Comparison of ENCODE assay signal across 1 cellular context in genomic region chr10:49183596-49184542, GRCh38.
TF ChIP-seq lines count a peak whose summit lies in the region.

No MANE protein-coding gene starts in this region.

TF ChIP-seq in K562, 482 proteins besides CTCF, POLR2A, EP300 and RAD21 (continued from another document and continues in another):
- TF ChIP-seq AFF4 (CRISPR knock-in tag; IDR thresholded peaks at IDR 0.05) (no peak), RERE (CRISPR knock-in tag; IDR thresholded peaks at IDR 0.05; ENCODE audit: borderline replicate concordance) (no peak), MYNN (IDR thresholded peaks at IDR 0.05) (peak; percentile 76), MYNN (CRISPR knock-in tag; IDR thresholded peaks at IDR 0.05) (no peak), KLF6 (CRISPR knock-in tag; IDR thresholded peaks at IDR 0.05; ENCODE audit: borderline replicate concordance) (peak; percentile 47; the same call in 1 of the 2 replicates), ARID4B (CRISPR knock-in tag; IDR thresholded peaks at IDR 0.05) (no peak), NEUROD1 (IDR thresholded peaks at IDR 0.05; ENCODE audit: borderline replicate concordance, low read depth, low read length, partially characterized antibody) (peak; percentile 64), ILK (tag; IDR thresholded peaks at IDR 0.05; ENCODE audit: borderline replicate concordance, low read depth) (peak; percentile 55; the same call in 1 of the 2 replicates), RBM17 (IDR thresholded peaks at IDR 0.05; ENCODE audit: borderline replicate concordance, low read depth, low read length) (no peak), MBD2 (IDR thresholded peaks at IDR 0.05; ENCODE audit: borderline replicate concordance, low read depth) (peak; percentile 51; the same call in 1 of the 2 replicates), ETV6 (IDR thresholded peaks at IDR 0.05; ENCODE audit: borderline replicate concordance in 1 of 2, low read depth in 2 of 2, low read length in 1 of 2) (peak; percentile 96 to 99), ETV6 (CRISPR knock-in tag; IDR thresholded peaks at IDR 0.05; ENCODE audit: borderline replicate concordance) (no peak), BHLHE40 (IDR thresholded peaks at IDR 0.05; ENCODE audit: low read length) (0 out of 2 replicates have a peak, but pooled peaks have one; percentile 35), ZHX1 (conservative IDR thresholded peaks at IDR 0.05; ENCODE audit: low read length) (no peak), ZNF384 (IDR thresholded peaks at IDR 0.05; ENCODE audit: low read depth, low read length) (peak; percentile 82), ZBTB12 (CRISPR knock-in tag; IDR thresholded peaks at IDR 0.05) (peak; percentile 22; the same call in 1 of the 2 replicates), ATF1 (CRISPR knock-in tag; IDR thresholded peaks at IDR 0.05) (no peak), ATF1 (tag; IDR thresholded peaks at IDR 0.05) (peak; percentile 63), ELF4 (CRISPR knock-in tag; IDR thresholded peaks at IDR 0.05) (0 out of 2 replicates have a peak, but pooled peaks have one; percentile 57), GTF2A2 (tag; IDR thresholded peaks at IDR 0.05) (no peak), MAFG (tag; conservative IDR thresholded peaks at IDR 0.05) (0 out of 2 replicates have a peak, but pooled peaks have one; percentile 13), HDAC3 (IDR thresholded peaks at IDR 0.05; ENCODE audit: borderline replicate concordance, partially characterized antibody) (peak; percentile 77), KDM5B (IDR thresholded peaks at IDR 0.05; ENCODE audit: insufficient replicate concordance, low read depth, low read length) (peak; percentile 43), ZNF347 (CRISPR knock-in tag; IDR thresholded peaks at IDR 0.05; ENCODE audit: low read depth) (no peak), MXD1 (CRISPR knock-in tag; IDR thresholded peaks at IDR 0.05; ENCODE audit: borderline replicate concordance, poor library complexity, severe bottlenecking) (peak; percentile 9), DDX20 (tag; IDR thresholded peaks at IDR 0.05; ENCODE audit: low read depth) (0 out of 2 replicates have a peak, but pooled peaks have one; percentile 55), MAFK (IDR thresholded peaks at IDR 0.05; ENCODE audit: low read length) (no peak; the same call in 1 of the 2 replicates)
- TF ChIP-seq, protein P1, sequence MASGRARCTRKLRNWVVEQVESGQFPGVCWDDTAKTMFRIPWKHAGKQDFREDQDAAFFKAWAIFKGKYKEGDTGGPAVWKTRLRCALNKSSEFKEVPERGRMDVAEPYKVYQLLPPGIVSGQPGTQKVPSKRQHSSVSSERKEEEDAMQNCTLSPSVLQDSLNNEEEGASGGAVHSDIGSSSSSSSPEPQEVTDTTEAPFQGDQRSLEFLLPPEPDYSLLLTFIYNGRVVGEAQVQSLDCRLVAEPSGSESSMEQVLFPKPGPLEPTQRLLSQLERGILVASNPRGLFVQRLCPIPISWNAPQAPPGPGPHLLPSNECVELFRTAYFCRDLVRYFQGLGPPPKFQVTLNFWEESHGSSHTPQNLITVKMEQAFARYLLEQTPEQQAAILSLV (tag; IDR thresholded peaks at IDR 0.05): no peak
- TF ChIP-seq, protein P2, sequence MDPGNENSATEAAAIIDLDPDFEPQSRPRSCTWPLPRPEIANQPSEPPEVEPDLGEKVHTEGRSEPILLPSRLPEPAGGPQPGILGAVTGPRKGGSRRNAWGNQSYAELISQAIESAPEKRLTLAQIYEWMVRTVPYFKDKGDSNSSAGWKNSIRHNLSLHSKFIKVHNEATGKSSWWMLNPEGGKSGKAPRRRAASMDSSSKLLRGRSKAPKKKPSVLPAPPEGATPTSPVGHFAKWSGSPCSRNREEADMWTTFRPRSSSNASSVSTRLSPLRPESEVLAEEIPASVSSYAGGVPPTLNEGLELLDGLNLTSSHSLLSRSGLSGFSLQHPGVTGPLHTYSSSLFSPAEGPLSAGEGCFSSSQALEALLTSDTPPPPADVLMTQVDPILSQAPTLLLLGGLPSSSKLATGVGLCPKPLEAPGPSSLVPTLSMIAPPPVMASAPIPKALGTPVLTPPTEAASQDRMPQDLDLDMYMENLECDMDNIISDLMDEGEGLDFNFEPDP (CRISPR knock-in tag; IDR thresholded peaks at IDR 0.05): no peak
- TF ChIP-seq, protein P3, sequence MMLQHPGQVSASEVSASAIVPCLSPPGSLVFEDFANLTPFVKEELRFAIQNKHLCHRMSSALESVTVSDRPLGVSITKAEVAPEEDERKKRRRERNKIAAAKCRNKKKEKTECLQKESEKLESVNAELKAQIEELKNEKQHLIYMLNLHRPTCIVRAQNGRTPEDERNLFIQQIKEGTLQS (IDR thresholded peaks at IDR 0.05): peak; percentile 82
- TF ChIP-seq, protein P3 (CRISPR knock-in tag; conservative IDR thresholded peaks at IDR 0.05): no peak
- TF ChIP-seq, protein P4, sequence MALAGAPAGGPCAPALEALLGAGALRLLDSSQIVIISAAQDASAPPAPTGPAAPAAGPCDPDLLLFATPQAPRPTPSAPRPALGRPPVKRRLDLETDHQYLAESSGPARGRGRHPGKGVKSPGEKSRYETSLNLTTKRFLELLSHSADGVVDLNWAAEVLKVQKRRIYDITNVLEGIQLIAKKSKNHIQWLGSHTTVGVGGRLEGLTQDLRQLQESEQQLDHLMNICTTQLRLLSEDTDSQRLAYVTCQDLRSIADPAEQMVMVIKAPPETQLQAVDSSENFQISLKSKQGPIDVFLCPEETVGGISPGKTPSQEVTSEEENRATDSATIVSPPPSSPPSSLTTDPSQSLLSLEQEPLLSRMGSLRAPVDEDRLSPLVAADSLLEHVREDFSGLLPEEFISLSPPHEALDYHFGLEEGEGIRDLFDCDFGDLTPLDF (CRISPR knock-in tag; IDR thresholded peaks at IDR 0.05): no peak
